1 cellular context compared by ENCODE assay signal in genomic region chr4:174314770-174315169, GRCh38.
TF ChIP-seq lines count a peak whose summit lies in the region.

No MANE protein-coding gene starts in this region.

TF ChIP-seq in SK-N-SH, 30 proteins besides CTCF, POLR2A, EP300 and RAD21 (continued from another document):
- TF ChIP-seq, protein P1, sequence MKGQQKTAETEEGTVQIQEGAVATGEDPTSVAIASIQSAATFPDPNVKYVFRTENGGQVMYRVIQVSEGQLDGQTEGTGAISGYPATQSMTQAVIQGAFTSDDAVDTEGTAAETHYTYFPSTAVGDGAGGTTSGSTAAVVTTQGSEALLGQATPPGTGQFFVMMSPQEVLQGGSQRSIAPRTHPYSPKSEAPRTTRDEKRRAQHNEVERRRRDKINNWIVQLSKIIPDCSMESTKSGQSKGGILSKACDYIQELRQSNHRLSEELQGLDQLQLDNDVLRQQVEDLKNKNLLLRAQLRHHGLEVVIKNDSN (IDR thresholded peaks at IDR 0.05; ENCODE audit: borderline replicate concordance, low read depth): no peak; the same call in 1 of the 2 replicates
- TF ChIP-seq IRF3 (IDR thresholded peaks at IDR 0.05; ENCODE audit: low read depth, low read length): no peak
- TF ChIP-seq, protein P2, sequence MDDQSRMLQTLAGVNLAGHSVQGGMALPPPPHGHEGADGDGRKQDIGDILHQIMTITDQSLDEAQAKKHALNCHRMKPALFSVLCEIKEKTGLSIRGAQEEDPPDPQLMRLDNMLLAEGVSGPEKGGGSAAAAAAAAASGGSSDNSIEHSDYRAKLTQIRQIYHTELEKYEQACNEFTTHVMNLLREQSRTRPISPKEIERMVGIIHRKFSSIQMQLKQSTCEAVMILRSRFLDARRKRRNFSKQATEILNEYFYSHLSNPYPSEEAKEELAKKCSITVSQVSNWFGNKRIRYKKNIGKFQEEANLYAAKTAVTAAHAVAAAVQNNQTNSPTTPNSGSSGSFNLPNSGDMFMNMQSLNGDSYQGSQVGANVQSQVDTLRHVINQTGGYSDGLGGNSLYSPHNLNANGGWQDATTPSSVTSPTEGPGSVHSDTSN (IDR thresholded peaks at IDR 0.05): no peak
- no peak for TF ChIP-seq MEF2A (IDR thresholded peaks at IDR 0.05; ENCODE audit: borderline replicate concordance, low read depth)
TF ChIP-seq in SK-N-SH: peak in this region for 5.
